In genomic region chr19:40625406-40626120, GRCh38 we compare ENCODE assay signal across 15 cellular contexts. TPM values are rescaled to one million over a fixed set of nuclear protein-coding genes. Genes with fewer than 3 reads are reported as not detected.
A peak's percentile ranks its signal among the peaks of the same experiment; 100 is the strongest.
DNase-seq lines count a peak whose midpoint lies in the region; ATAC-seq and TF ChIP-seq lines count a peak whose summit lies in the region.
"Had no signal": no experiment of that assay in that cellular context is flagged by ENCODE, and none has a peak within 500 bp of the region (broad histone marks: within the 10 kb centered on the region; RNA-seq: fewer than 3 reads in every experiment).

No MANE protein-coding gene starts in this region.

- H3K4me1 ChIP-seq in transverse colon: no peaks in the 10 kb centered on the region

- WGBS in transverse colon (ENCODE audit: low coverage in 1 of 2), 2 donors: 73% methylated on average over 5 of the region's 7 CpGs; no CpG with 5 or more reads in 1 of the 2 donors

- H3K27ac ChIP-seq in transverse colon: no peak overlapping the region

- H3K27ac Mint-ChIP-seq in activated naive CD4-positive, alpha-beta T cell treated with anti-CD3 and anti-CD28 coated beads, Interleukin-2, amount 50 U/mL, for 72 hours: peak overlapping the region; percentile 20 to 50
- H3K27ac Mint-ChIP-seq in T-helper 17 cell (peak overlapping the region; percentile 59), immature natural killer cell (peak overlapping the region; percentile 9 to 51 (median 35))
- H3K27ac Mint-ChIP-seq in stimulated activated naive CD8-positive, alpha-beta T cell treated with anti-CD3 and anti-CD28 coated beads, Interleukin-15, amount 100 ng/mL, for 72 hours: peak overlapping the region; percentile 79 to 80
- H3K27ac Mint-ChIP-seq: activated B cell treated with CpG ODN at 0.5 μM for 24 hours had no signal

- ATAC-seq in activated naive CD4-positive, alpha-beta T cell treated with anti-CD3 and anti-CD28 coated beads, Interleukin-2, amount 50 U/mL, for 72 hours: no peak
- ATAC-seq in T-helper 17 cell (no peak), HG02885 (IDR thresholded peaks at IDR 0.05; ENCODE audit: poor library complexity, unreplicated experiment) (no peak)
- ATAC-seq in stimulated activated naive CD8-positive, alpha-beta T cell treated with anti-CD3 and anti-CD28 coated beads, Interleukin-15, amount 100 ng/mL, for 72 hours: no peak
- ATAC-seq: T-cell had no signal

- no peak for TF ChIP-seq POLR2A in transverse colon (IDR thresholded peaks at IDR 0.05)

- H3K36me3 ChIP-seq in transverse colon: peaks cover 0 to 13% (median 5%) of the 10 kb centered on the region in 4 donors

- TF ChIP-seq CTCF in transverse colon (IDR thresholded peaks at IDR 0.05): no peak

- DNase-seq in activated naive CD4-positive, alpha-beta T cell treated with anti-CD3 and anti-CD28 coated beads, Interleukin-2, amount 50 U/mL, for 72 hours (ENCODE audit: low spot score in 2 of 2): no peak
- no peak for DNase-seq in activated naive CD4-positive, alpha-beta T cell treated with anti-CD3 and anti-CD28 coated beads, Interleukin-2, amount 50 U/mL, for 16 hours
- DNase-seq in T-helper 17 cell (no peak), immature natural killer cell (no peak), cerebellar cortex (ENCODE audit: low spot score) (no peak), transverse colon (no peak)
- DNase-seq in stimulated activated naive CD8-positive, alpha-beta T cell treated with anti-CD3 and anti-CD28 coated beads, Interleukin-15, amount 100 ng/mL, for 72 hours: no peak
- DNase-seq: activated B cell treated with CpG ODN at 0.5 μM for 24 hours, amniotic stem cell, cerebellar nuclear complex, NCI-H187, NCI-H446, T-cell had no signal

- H3K27me3 ChIP-seq in transverse colon: no peaks in the 10 kb centered on the region

- H3K9me3 ChIP-seq in T-helper 17 cell (ENCODE audit: control insufficient read depth, low read length, poor library complexity, severe bottlenecking) (no peaks in the 10 kb centered on the region), transverse colon (no peaks in the 10 kb centered on the region)

- H3K27me3 Mint-ChIP-seq in T-helper 17 cell (no peaks in the 10 kb centered on the region), immature natural killer cell (ENCODE audit: low read depth in 3 of 3) (peaks cover 0 to 2% (median 0%) of the 10 kb centered on the region in 3 donors)
- no peaks in the 10 kb centered on the region for H3K27me3 Mint-ChIP-seq in stimulated activated naive CD8-positive, alpha-beta T cell treated with anti-CD3 and anti-CD28 coated beads, Interleukin-15, amount 100 ng/mL, for 72 hours
- H3K27me3 Mint-ChIP-seq: activated B cell treated with CpG ODN at 0.5 μM for 24 hours, IgD-negative memory B cell, T-cell had no signal

- intact Hi-C loops in transverse colon (cut with DNase I; ENCODE audit: low total_unique reads): no loop called here

- H3K4me3 ChIP-seq in transverse colon: no peak overlapping the region

- TF ChIP-seq EP300 in transverse colon (IDR thresholded peaks at IDR 0.05; ENCODE audit: low read depth): no peak

- no peaks in the 10 kb centered on the region for H3K9me3 Mint-ChIP-seq in activated naive CD4-positive, alpha-beta T cell treated with anti-CD3 and anti-CD28 coated beads, Interleukin-2, amount 50 U/mL, for 72 hours
- H3K9me3 Mint-ChIP-seq in immature natural killer cell: no peaks in the 10 kb centered on the region
- H3K9me3 Mint-ChIP-seq in stimulated activated naive CD8-positive, alpha-beta T cell treated with anti-CD3 and anti-CD28 coated beads, Interleukin-15, amount 100 ng/mL, for 72 hours: no peaks in the 10 kb centered on the region
- H3K9me3 Mint-ChIP-seq: activated B cell treated with CpG ODN at 0.5 μM for 24 hours, IgD-negative memory B cell, T-cell had no signal

- H3K4me1 Mint-ChIP-seq in T-helper 17 cell: peaks cover 18% of the 10 kb centered on the region
- H3K4me1 Mint-ChIP-seq in immature natural killer cell: peaks cover 9 to 10% of the 10 kb centered on the region in 2 donors
- H3K4me1 Mint-ChIP-seq in stimulated activated naive CD8-positive, alpha-beta T cell treated with anti-CD3 and anti-CD28 coated beads, Interleukin-15, amount 100 ng/mL, for 72 hours: peaks cover 17% of the 10 kb centered on the region
- H3K4me1 Mint-ChIP-seq: activated B cell treated with CpG ODN at 0.5 μM for 24 hours had no signal

- in situ Hi-C loops in transverse colon (cut with MboI; ENCODE audit: low pct_ligation_motif_present in 1 of 4, low pct_unique_long_range_greater_than_20kb in 1 of 4, low sequenced_read_pairs in 3 of 4): no loop called here

- peaks cover 14 to 46% of the 10 kb centered on the region in 2 donors for H3K36me3 Mint-ChIP-seq in activated naive CD4-positive, alpha-beta T cell treated with anti-CD3 and anti-CD28 coated beads, Interleukin-2, amount 50 U/mL, for 72 hours
- H3K36me3 Mint-ChIP-seq in T-helper 17 cell (ENCODE audit: low read depth) (peaks cover 14% of the 10 kb centered on the region), immature natural killer cell (peaks cover 14 to 23% (median 19%) of the 10 kb centered on the region in 3 donors)

- H3K4me3 Mint-ChIP-seq in T-helper 17 cell (peak overlapping the region; percentile 25), immature natural killer cell (no peak overlapping the region)
- no peak overlapping the region for H3K4me3 Mint-ChIP-seq in stimulated activated naive CD8-positive, alpha-beta T cell treated with anti-CD3 and anti-CD28 coated beads, Interleukin-15, amount 100 ng/mL, for 72 hours
- H3K4me3 Mint-ChIP-seq: activated B cell treated with CpG ODN at 0.5 μM for 24 hours, IgD-negative memory B cell, T-cell had no signal

RNA-seq across cellular contexts. Expression of gene LTBP4, which starts 24.4 kb away (rescaled TPM):
- 100 to 1,000 TPM; 178 to 245 TPM for total RNA-seq in activated naive CD4-positive, alpha-beta T cell treated with anti-CD3 and anti-CD28 coated beads, Interleukin-2, amount 50 U/mL, for 72 hours
- 100 to 1,000 TPM; 198 to 230 TPM for total RNA-seq in T-helper 17 cell
- polyA plus RNA-seq in immature natural killer cell: 10 to 100 TPM in 2 of 3 donors, 1 to 10 TPM in 1; 8.9 to 21.5 (median 18.8) TPM
- total RNA-seq in transverse colon: 100 to 1,000 TPM; 122 to 477 (median 253) TPM

RNA-seq across cellular contexts. Expression of gene SHKBP1, which starts 48.9 kb away (rescaled TPM):
- total RNA-seq in activated naive CD4-positive, alpha-beta T cell treated with anti-CD3 and anti-CD28 coated beads, Interleukin-2, amount 50 U/mL, for 72 hours: 100 to 1,000 TPM; 108 to 173 TPM
- 100 to 1,000 TPM; 124 to 141 TPM for total RNA-seq in T-helper 17 cell
- polyA plus RNA-seq in immature natural killer cell: 100 to 1,000 TPM; 115 to 186 (median 156) TPM
- 100 to 1,000 TPM in 1 of 4 donors, 10 to 100 TPM in 3; 58.7 to 111 (median 60.9) TPM for total RNA-seq in transverse colon
